Comparison of ENCODE assay signal across 23 cellular contexts in the genomic region with DNA sequence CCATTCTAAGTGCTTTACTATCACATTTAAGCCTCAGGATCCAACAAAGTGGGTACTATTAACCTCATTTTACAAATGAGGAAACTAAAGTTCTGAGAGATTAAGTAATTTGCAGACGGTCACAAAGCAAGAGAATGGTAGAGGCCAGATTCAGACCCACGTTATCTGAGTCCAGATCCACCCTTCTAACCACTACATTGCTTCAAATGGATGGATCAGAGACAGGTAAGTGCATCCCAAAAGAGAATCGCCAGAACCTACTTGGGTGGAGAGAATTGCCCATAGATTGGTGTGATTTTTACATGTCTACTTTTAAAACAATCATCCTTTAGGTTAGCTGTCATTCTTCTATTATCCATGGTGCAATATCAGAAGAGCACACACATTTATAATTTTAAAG.
"Had no signal": no experiment of that assay in that cellular context is flagged by ENCODE, and none has a peak within 500 bp of the region (broad histone marks: within the 10 kb centered on the region; RNA-seq: fewer than 3 reads in every experiment).

No MANE protein-coding gene starts in this region.

- H3K27ac Mint-ChIP-seq: activated naive CD4-positive, alpha-beta T cell treated with anti-CD3 and anti-CD28 coated beads, Interleukin-2, amount 10 ng/mL, durations not matched to agents 7 days and 5 days; dendritic cell treated with granulocyte-macrophage colony-stimulating factor and Interleukin-4, amounts not matched to agents 40 ng/mL and 50 ng/mL, for 4 days; nephron progenitor cell; stimulated activated memory B cell treated with anti-CD40 and anti-IgM and Interleukin-4, amounts not matched to agents 10 μg/mL and 1 μg/mL and 100 μg/mL, for 72 hours; WTC11 had no signal

- H3K27ac ChIP-seq: left ventricle myocardium inferior, pancreas, psoas muscle, right atrium auricular region, upper lobe of left lung had no signal

- H3K4me1 ChIP-seq: psoas muscle had no signal

- H3K4me3 ChIP-seq: left ventricle myocardium inferior, psoas muscle, right atrium auricular region, upper lobe of left lung had no signal

- H3K36me3 Mint-ChIP-seq: activated naive CD4-positive, alpha-beta T cell treated with anti-CD3 and anti-CD28 coated beads, Interleukin-2, amount 10 ng/mL, durations not matched to agents 7 days and 5 days; WTC11 had no signal

- H3K36me3 ChIP-seq: left ventricle myocardium inferior, pancreas, right atrium auricular region, upper lobe of left lung had no signal

- H3K27me3 ChIP-seq: pancreas, right atrium auricular region, upper lobe of left lung had no signal

- H3K4me3 Mint-ChIP-seq: activated naive CD4-positive, alpha-beta T cell treated with anti-CD3 and anti-CD28 coated beads, Interleukin-2, amount 10 ng/mL, durations not matched to agents 7 days and 5 days; dendritic cell treated with granulocyte-macrophage colony-stimulating factor and Interleukin-4, amounts not matched to agents 40 ng/mL and 50 ng/mL, for 4 days; nephron progenitor cell; stimulated activated memory B cell treated with anti-CD40 and anti-IgM and Interleukin-4, amounts not matched to agents 10 μg/mL and 1 μg/mL and 100 μg/mL, for 72 hours; WTC11 had no signal

- ATAC-seq: esophagus mucosa; pancreas; psoas muscle; stimulated activated memory B cell treated with anti-CD40 and anti-IgM and Interleukin-4, amounts not matched to agents 10 μg/mL and 1 μg/mL and 100 μg/mL, for 72 hours; WTC11 had no signal

- H3K9me3 ChIP-seq: left ventricle myocardium inferior, pancreas, psoas muscle, right atrium auricular region, upper lobe of left lung had no signal

- H3K9me3 Mint-ChIP-seq: activated naive CD4-positive, alpha-beta T cell treated with anti-CD3 and anti-CD28 coated beads, Interleukin-2, amount 10 ng/mL, durations not matched to agents 7 days and 5 days; dendritic cell treated with granulocyte-macrophage colony-stimulating factor and Interleukin-4, amounts not matched to agents 40 ng/mL and 50 ng/mL, for 4 days; nephron progenitor cell; stimulated activated memory B cell treated with anti-CD40 and anti-IgM and Interleukin-4, amounts not matched to agents 10 μg/mL and 1 μg/mL and 100 μg/mL, for 72 hours; WTC11 had no signal

- H3K27me3 Mint-ChIP-seq: activated naive CD4-positive, alpha-beta T cell treated with anti-CD3 and anti-CD28 coated beads, Interleukin-2, amount 10 ng/mL, durations not matched to agents 7 days and 5 days; dendritic cell treated with granulocyte-macrophage colony-stimulating factor and Interleukin-4, amounts not matched to agents 40 ng/mL and 50 ng/mL, for 4 days; stimulated activated memory B cell treated with anti-CD40 and anti-IgM and Interleukin-4, amounts not matched to agents 10 μg/mL and 1 μg/mL and 100 μg/mL, for 72 hours had no signal

- DNase-seq: activated CD8-positive, alpha-beta memory T cell treated with anti-CD3 and anti-CD28 coated beads for 24 hours; activated CD8-positive, alpha-beta memory T cell treated with anti-CD3 and anti-CD28 coated beads, Interleukin-2, amount 50 U/mL, for 48 hours; activated effector memory CD4-positive, alpha-beta T cell treated with anti-CD3 and anti-CD28 coated beads, Interleukin-2, amount 50 U/mL, for 16 hours; activated naive CD4-positive, alpha-beta T cell treated with anti-CD3 and anti-CD28 coated beads, Interleukin-2, amount 10 ng/mL, durations not matched to agents 7 days and 5 days; activated T-cell treated with anti-CD3 and anti-CD28 coated beads, Interleukin-2, amount 50 U/mL, for 48 hours; amygdala; effector CD4-positive, alpha-beta T cell; glutamatergic neuron; hippocampal formation; left ventricle myocardium inferior; midbrain; nephron progenitor cell; pancreas; psoas muscle; stimulated activated CD4-positive, alpha-beta T cell treated with anti-CD3 and anti-CD28 coated beads, Interleukin-12 subunit alpha, Interleukin-12 subunit beta, amount 100 ng/mL, for 4 hours; stimulated activated CD4-positive, alpha-beta T cell treated with anti-CD3 and anti-CD28 coated beads, Interleukin-2, amount 100 ng/mL, for 24 hours; T1000; upper lobe of left lung had no signal
